In the genomic region with DNA sequence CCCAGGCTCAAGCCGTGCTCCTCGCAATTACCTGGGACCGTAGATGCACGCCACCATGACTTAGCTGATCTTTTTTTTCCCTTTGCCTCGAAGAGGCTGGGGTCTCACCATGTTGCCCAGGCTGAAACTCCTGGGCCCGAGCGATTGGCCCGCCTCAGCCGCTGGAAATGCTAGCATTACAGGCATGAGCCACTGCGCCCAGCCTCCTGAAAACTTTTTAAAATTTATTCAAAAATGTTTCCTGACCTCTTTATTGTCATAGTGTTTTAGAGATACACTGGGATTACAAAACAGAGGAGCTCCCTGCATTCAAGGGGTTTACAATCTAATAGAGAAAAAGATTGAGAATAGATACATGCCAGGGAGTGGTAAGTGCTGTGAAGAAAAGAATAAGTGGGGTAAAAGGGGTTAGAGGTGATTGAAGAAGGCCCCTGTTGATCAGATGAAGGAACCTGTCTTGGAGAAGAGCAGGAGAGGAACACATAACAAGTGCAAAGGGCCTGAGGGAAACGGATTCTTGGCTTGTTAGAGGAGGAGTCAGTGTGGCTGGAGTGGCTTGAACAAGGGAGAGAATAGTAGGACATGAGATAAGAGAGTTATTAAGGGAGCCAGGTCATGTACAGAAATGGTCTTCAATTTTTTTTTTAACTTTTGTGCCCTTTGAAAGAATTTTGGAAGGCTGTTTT, we compare ENCODE assay signal across 2 cellular contexts.
TF ChIP-seq lines count a peak whose summit lies in the region.

No MANE protein-coding gene starts in this region.

TF ChIP-seq in H1, 55 proteins besides CTCF, POLR2A, EP300 and RAD21:
- TF ChIP-seq RBBP5 (IDR thresholded peaks at IDR 0.05; ENCODE audit: borderline replicate concordance, low read depth, low read length) (no peak), SAP30 (IDR thresholded peaks at IDR 0.05; ENCODE audit: insufficient read depth, insufficient replicate concordance, low read length) (no peak), GABPA (IDR thresholded peaks at IDR 0.05; ENCODE audit: borderline replicate concordance, insufficient read depth, low read length) (no peak), NANOG (IDR thresholded peaks at IDR 0.05; ENCODE audit: insufficient read depth, low read depth, low read length, poor library complexity, severe bottlenecking) (no peak), JUN (IDR thresholded peaks at IDR 0.05; ENCODE audit: low read depth, low read length) (no peak), HDAC6 (IDR thresholded peaks at IDR 0.05; ENCODE audit: low read depth, low read length) (no peak), CBX5 (IDR thresholded peaks at IDR 0.05; ENCODE audit: low read depth, low read length) (no peak), TAF7 (optimal IDR thresholded peaks at IDR 0.05; ENCODE audit: borderline replicate concordance, low read depth, low read length) (no peak), RNF2 (IDR thresholded peaks at IDR 0.05; ENCODE audit: borderline replicate concordance, low read depth, low read length, missing control alignments, poor library complexity, severe bottlenecking) (no peak), ASH2L (IDR thresholded peaks at IDR 0.05; ENCODE audit: low read length) (no peak), SP1 (IDR thresholded peaks at IDR 0.05; ENCODE audit: low read depth, low read length) (no peak), SIX5 (IDR thresholded peaks at IDR 0.05; ENCODE audit: low read depth, low read length) (no peak), EZH2 (IDR thresholded peaks at IDR 0.05; ENCODE audit: low read depth, low read length, severe bottlenecking) (no peak), KDM1A (IDR thresholded peaks at IDR 0.05; ENCODE audit: borderline replicate concordance, low read length) (no peak)
- TF ChIP-seq, protein P1, sequence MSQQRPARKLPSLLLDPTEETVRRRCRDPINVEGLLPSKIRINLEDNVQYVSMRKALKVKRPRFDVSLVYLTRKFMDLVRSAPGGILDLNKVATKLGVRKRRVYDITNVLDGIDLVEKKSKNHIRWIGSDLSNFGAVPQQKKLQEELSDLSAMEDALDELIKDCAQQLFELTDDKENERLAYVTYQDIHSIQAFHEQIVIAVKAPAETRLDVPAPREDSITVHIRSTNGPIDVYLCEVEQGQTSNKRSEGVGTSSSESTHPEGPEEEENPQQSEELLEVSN (IDR thresholded peaks at IDR 0.05) = no peak
- TF ChIP-seq, protein P2, sequence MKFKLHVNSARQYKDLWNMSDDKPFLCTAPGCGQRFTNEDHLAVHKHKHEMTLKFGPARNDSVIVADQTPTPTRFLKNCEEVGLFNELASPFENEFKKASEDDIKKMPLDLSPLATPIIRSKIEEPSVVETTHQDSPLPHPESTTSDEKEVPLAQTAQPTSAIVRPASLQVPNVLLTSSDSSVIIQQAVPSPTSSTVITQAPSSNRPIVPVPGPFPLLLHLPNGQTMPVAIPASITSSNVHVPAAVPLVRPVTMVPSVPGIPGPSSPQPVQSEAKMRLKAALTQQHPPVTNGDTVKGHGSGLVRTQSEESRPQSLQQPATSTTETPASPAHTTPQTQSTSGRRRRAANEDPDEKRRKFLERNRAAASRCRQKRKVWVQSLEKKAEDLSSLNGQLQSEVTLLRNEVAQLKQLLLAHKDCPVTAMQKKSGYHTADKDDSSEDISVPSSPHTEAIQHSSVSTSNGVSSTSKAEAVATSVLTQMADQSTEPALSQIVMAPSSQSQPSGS (IDR thresholded peaks at IDR 0.05; ENCODE audit: low read length) = no peak

TF ChIP-seq in GM12891, 5 proteins besides CTCF, POLR2A, EP300 and RAD21:
- TF ChIP-seq POLR2AphosphoS5 (IDR thresholded peaks at IDR 0.05; ENCODE audit: low read depth, low read length) (no peak), SPI1 (IDR thresholded peaks at IDR 0.05; ENCODE audit: low read depth, low read length) (no peak), TAF1 (IDR thresholded peaks at IDR 0.05; ENCODE audit: low read depth, low read length) (no peak), POU2F2 (IDR thresholded peaks at IDR 0.05; ENCODE audit: low read depth, low read length) (no peak), PAX5 (IDR thresholded peaks at IDR 0.05; ENCODE audit: insufficient read depth, low read length, severe bottlenecking) (no peak)
